11 cellular contexts compared by ENCODE assay signal in the genomic region with DNA sequence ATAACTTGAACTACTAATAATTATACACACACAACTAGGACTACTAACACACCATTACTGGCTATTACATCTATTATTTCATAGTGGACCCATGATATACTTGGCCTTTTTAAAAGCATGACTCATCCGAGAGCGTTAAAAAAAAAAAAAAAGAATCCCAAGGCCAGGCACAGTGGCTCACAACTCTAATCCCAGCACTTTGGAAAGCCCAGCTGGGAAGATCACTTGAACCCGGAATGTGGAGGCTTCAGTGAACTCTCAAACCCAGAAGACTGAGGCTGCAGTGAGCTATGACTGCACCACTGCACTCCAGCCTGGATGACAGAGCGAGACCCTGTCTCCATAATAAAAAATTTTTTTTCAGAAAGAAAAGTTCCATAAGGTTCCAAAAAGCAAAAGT. TPM values are rescaled to one million over a fixed set of nuclear protein-coding genes. Genes with fewer than 3 reads are reported as not detected.
DNase-seq lines count a peak whose midpoint lies in the region; ATAC-seq and TF ChIP-seq lines count a peak whose summit lies in the region.
"Had no signal": no experiment of that assay in that cellular context is flagged by ENCODE, and none has a peak within 500 bp of the region (broad histone marks: within the 10 kb centered on the region; RNA-seq: fewer than 3 reads in every experiment).

No MANE protein-coding gene starts in this region.

- H3K4me1 Mint-ChIP-seq in activated CD8-positive, alpha-beta memory T cell treated with anti-CD3 and anti-CD28 coated beads, Interleukin-2, amount 10 ng/mL, durations not matched to agents 7 days and 5 days, result peaks cover 75% of the 10 kb centered on the region
- H3K4me1 Mint-ChIP-seq in WTC11, result peaks cover 52% of the 10 kb centered on the region

- peak overlapping the region; percentile 90 for H3K4me2 ChIP-seq in skeletal muscle satellite cell (ENCODE audit: low read length)

- no peaks in the 10 kb centered on the region for H3K9me3 ChIP-seq in skeletal muscle satellite cell (replicated peaks; ENCODE audit: low read length)
- H3K9me3 ChIP-seq: ovary, upper lobe of right lung had no signal

- H3K36me3 Mint-ChIP-seq in activated CD8-positive, alpha-beta memory T cell treated with anti-CD3 and anti-CD28 coated beads, Interleukin-2, amount 10 ng/mL, durations not matched to agents 7 days and 5 days, result peaks cover 22% of the 10 kb centered on the region
- H3K36me3 Mint-ChIP-seq in WTC11, result peaks cover 3% of the 10 kb centered on the region; the same call in 1 of the 2 replicates

- no peaks in the 10 kb centered on the region for H3K27me3 ChIP-seq in skeletal muscle satellite cell (ENCODE audit: control insufficient read depth, insufficient read depth, low read length)
- H3K27me3 ChIP-seq: ovary, upper lobe of right lung had no signal

- peak overlapping the region; percentile 33 for H3K4me3 Mint-ChIP-seq in activated CD8-positive, alpha-beta memory T cell treated with anti-CD3 and anti-CD28 coated beads, Interleukin-2, amount 10 ng/mL, durations not matched to agents 7 days and 5 days
- H3K4me3 Mint-ChIP-seq in WTC11, result peak overlapping the region; percentile 86

- H3K36me3 ChIP-seq in skeletal muscle satellite cell (ENCODE audit: insufficient read depth, low read length), result no peaks in the 10 kb centered on the region
- H3K36me3 ChIP-seq: ovary, upper lobe of right lung had no signal

- CTCF ChIA-PET in activated CD8-positive, alpha-beta memory T cell treated with anti-CD3 and anti-CD28 coated beads, Interleukin-2, amount 10 ng/mL, durations not matched to agents 7 days and 5 days (lab: Charles Lee), result no interaction called here
- CTCF ChIA-PET in WTC11 (lab: Charles Lee), result interaction anchor here (1.4 kb wide), 1 partner anchor 19 kb away, joined by 4 read pairs; no protein-coding TSS in a partner anchor

- H3K4me3 ChIP-seq in skeletal muscle satellite cell (ENCODE audit: low read length), result peak overlapping the region; percentile 47
- H3K4me3 ChIP-seq: ovary had no signal

- DNase-seq in activated CD8-positive, alpha-beta memory T cell treated with anti-CD3 and anti-CD28 coated beads, Interleukin-2, amount 10 ng/mL, durations not matched to agents 7 days and 5 days, result no peak
- DNase-seq in activated CD8-positive, alpha-beta memory T cell treated with anti-CD3 and anti-CD28 coated beads for 24 hours, result no peak
- DNase-seq in WTC11 (ENCODE audit: low spot score) (no peak), fibroblast of peridontal ligament (ENCODE audit: extremely low read depth) (peak; percentile 41), kidney glomerular epithelial cell (lab: John Stamatoyannopoulos, UW) (no peak), amygdala (lab: John Stamatoyannopoulos, UW) (no peak)
- DNase-seq: NCI-H2081 treated with DMSO at 0.1 percent for 48 hours, ovary had no signal

- no peak for ATAC-seq in activated CD8-positive, alpha-beta memory T cell treated with anti-CD3 and anti-CD28 coated beads, Interleukin-2, amount 10 ng/mL, durations not matched to agents 7 days and 5 days
- ATAC-seq in WTC11 (no peak), HG03432 (IDR thresholded peaks at IDR 0.05; ENCODE audit: unreplicated experiment) (no peak)
- ATAC-seq: upper lobe of right lung had no signal

- H3K4me1 ChIP-seq in skeletal muscle satellite cell (ENCODE audit: control insufficient read depth, insufficient read depth, low read length), result peaks cover 41% of the 10 kb centered on the region

- POLR2A ChIA-PET in WTC11 (lab: Charles Lee), result interaction anchor here (0.6 to 0.7 kb wide), 2 partner anchors 17 to 270 kb away, joined by 3 to 4 read pairs; no protein-coding TSS in a partner anchor

- no peaks in the 10 kb centered on the region for H3K9me3 Mint-ChIP-seq in activated CD8-positive, alpha-beta memory T cell treated with anti-CD3 and anti-CD28 coated beads, Interleukin-2, amount 10 ng/mL, durations not matched to agents 7 days and 5 days (ENCODE audit: low read depth)
- H3K9me3 Mint-ChIP-seq in WTC11, result no peaks in the 10 kb centered on the region

- no peak overlapping the region for H3K9ac ChIP-seq in skeletal muscle satellite cell (ENCODE audit: low read depth, low read length)

- no peaks in the 10 kb centered on the region for H3K27me3 Mint-ChIP-seq in activated CD8-positive, alpha-beta memory T cell treated with anti-CD3 and anti-CD28 coated beads, Interleukin-2, amount 10 ng/mL, durations not matched to agents 7 days and 5 days
- no peaks in the 10 kb centered on the region for H3K27me3 Mint-ChIP-seq in WTC11 (ENCODE audit: low read depth)

- H3K27ac Mint-ChIP-seq in activated CD8-positive, alpha-beta memory T cell treated with anti-CD3 and anti-CD28 coated beads, Interleukin-2, amount 10 ng/mL, durations not matched to agents 7 days and 5 days, result no peak overlapping the region
- peak overlapping the region; percentile 69; the same call in 1 of the 2 replicates for H3K27ac Mint-ChIP-seq in WTC11

- no peak for TF ChIP-seq CTCF in WTC11 (IDR thresholded peaks at IDR 0.05)

TF ChIP-seq in WTC11, 78 proteins besides CTCF, POLR2A, EP300 and RAD21:
- TF ChIP-seq ZNF396 (CRISPR knock-in tag; IDR thresholded peaks at IDR 0.05; ENCODE audit: borderline replicate concordance) (no peak), SMAD3 (CRISPR knock-in tag; IDR thresholded peaks at IDR 0.05; ENCODE audit: borderline replicate concordance) (no peak), KAT7 (CRISPR knock-in tag; IDR thresholded peaks at IDR 0.05; ENCODE audit: borderline replicate concordance) (no peak), FOXK1 (CRISPR knock-in tag; IDR thresholded peaks at IDR 0.05) (no peak), GRHL2 (CRISPR knock-in tag; IDR thresholded peaks at IDR 0.05; ENCODE audit: insufficient replicate concordance, severe bottlenecking) (no peak)

RNA-seq across cellular contexts. Expression of gene GLG1, which starts 3.1 kb away (rescaled TPM):
- 10 to 100 TPM; 74.0 to 86.9 TPM for total RNA-seq in activated CD8-positive, alpha-beta memory T cell treated with anti-CD3 and anti-CD28 coated beads, Interleukin-2, amount 10 ng/mL, durations not matched to agents 7 days and 5 days
- 156 to 179 TPM (median 171 TPM) in 3 replicates for total RNA-seq in WTC11 (2021)
- 88.5 and 108 TPM in 2 replicates for total RNA-seq in skeletal muscle satellite cell (2012; rRNA removed)
